22 cellular contexts compared by ENCODE assay signal in the genomic region with DNA sequence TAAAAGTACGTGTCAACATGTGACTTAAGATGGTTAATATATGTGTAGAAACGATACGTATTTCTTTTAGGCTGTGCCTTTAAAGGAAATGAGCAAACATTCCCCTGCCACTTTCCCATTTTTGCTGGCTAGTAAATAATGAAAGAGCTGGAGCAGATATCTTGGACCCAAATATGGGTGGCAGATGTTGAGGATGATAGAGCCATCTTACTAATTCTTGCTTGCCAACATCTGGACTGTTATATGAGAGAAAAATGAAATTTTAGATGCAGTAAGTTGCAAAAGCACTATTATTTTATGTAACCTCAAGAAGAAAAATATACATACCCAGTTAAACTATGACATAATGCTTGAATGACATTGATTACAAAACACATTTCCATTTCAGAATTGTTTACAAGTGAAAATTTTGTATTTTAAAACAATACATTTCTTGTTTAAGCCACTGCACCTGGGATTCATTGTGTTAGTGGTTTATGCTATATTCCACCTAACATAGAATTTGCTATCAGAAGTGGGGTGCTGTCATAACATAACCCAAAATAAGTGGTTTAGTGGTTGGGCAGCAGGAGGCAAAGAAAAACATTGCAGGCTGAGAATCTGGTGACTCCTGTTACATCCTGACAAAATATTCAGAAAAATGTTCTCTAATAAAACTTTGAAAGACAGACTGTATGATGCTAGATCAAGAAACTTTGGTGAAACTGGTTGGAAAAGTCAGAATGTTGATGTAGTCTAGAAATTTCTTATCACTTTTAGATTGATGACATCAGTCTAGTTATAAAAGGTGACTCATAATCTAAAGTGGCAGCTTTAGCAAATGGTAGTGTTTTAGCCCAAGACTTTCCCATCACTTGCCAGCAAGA.
"Had no signal": no experiment of that assay in that cellular context is flagged by ENCODE, and none has a peak within 500 bp of the region (broad histone marks: within the 10 kb centered on the region; RNA-seq: fewer than 3 reads in every experiment).

No MANE protein-coding gene starts in this region.

- H3K27me3 Mint-ChIP-seq: activated B cell treated with CpG ODN at 0.5 μM for 24 hours, T-cell had no signal

- H3K9me3 ChIP-seq: left lung had no signal

- H3K4me3 Mint-ChIP-seq: activated B cell treated with CpG ODN at 0.5 μM for 24 hours; activated naive CD8-positive, alpha-beta T cell treated with anti-CD3 and anti-CD28 coated beads, Interleukin-2, amount 10 ng/mL, durations not matched to agents 7 days and 5 days; activated T-helper 1 cell treated with anti-CD3 and anti-CD28 coated beads, Interleukin-12 subunit alpha, Interleukin-12 subunit beta, Interleukin-2, Interleukin-4 antibody, amounts not matched to agents 30 ng/mL and 10 ng/mL and 1 ng/mL, durations not matched to agents 14 hours and 24 hours and 36 hours; nephron progenitor cell; T-cell had no signal

- FAIRE-seq: colon, urothelium cell line had no signal

- H3K27ac ChIP-seq: brain microvascular endothelial cell, dorsolateral prefrontal cortex, heart right ventricle, left lung had no signal

- H3K36me3 ChIP-seq: brain microvascular endothelial cell, heart right ventricle, left lung, tibial nerve had no signal

- H3K27me3 ChIP-seq: brain microvascular endothelial cell, dorsolateral prefrontal cortex, heart right ventricle, left lung, tibial nerve had no signal

- H3K4me3 ChIP-seq: dorsolateral prefrontal cortex, heart right ventricle, left lung, tibial nerve had no signal

- DNase-seq: activated B cell treated with CpG ODN at 0.5 μM for 24 hours; activated CD4-positive, alpha-beta T cell treated with anti-CD3 and anti-CD28 coated beads for 48 hours; activated CD8-positive, alpha-beta memory T cell treated with anti-CD3 and anti-CD28 coated beads, Interleukin-2, amount 50 U/mL, for 4 hours; activated naive CD4-positive, alpha-beta T cell; activated naive CD8-positive, alpha-beta T cell treated with anti-CD3 and anti-CD28 coated beads, Interleukin-2, amount 10 ng/mL, durations not matched to agents 7 days and 5 days; brain microvascular endothelial cell; central memory CD4-positive, alpha-beta T cell; dorsolateral prefrontal cortex; heart right ventricle; left lung; mammary epithelial cell; midbrain; nephron progenitor cell; nucleus accumbens; stimulated activated CD4-positive, alpha-beta T cell treated with anti-CD3 and anti-CD28 coated beads, Interleukin-2, amount 100 ng/mL, for 24 hours; stimulated activated naive CD8-positive, alpha-beta T cell treated with anti-CD3 and anti-CD28 coated beads, Interleukin-15, Interleukin-2, amounts not matched to agents 100 U/mL and 50 U/mL, for 24 hours; substantia nigra; T-cell had no signal

- ATAC-seq: heart right ventricle; left lung; stimulated activated naive CD8-positive, alpha-beta T cell treated with anti-CD3 and anti-CD28 coated beads, Interleukin-15, Interleukin-2, amounts not matched to agents 100 U/mL and 50 U/mL, for 24 hours; T-cell had no signal

- H3K4me1 ChIP-seq: left lung had no signal

- H3K27ac Mint-ChIP-seq: activated B cell treated with CpG ODN at 0.5 μM for 24 hours; activated naive CD8-positive, alpha-beta T cell treated with anti-CD3 and anti-CD28 coated beads, Interleukin-2, amount 10 ng/mL, durations not matched to agents 7 days and 5 days; activated T-helper 1 cell treated with anti-CD3 and anti-CD28 coated beads, Interleukin-12 subunit alpha, Interleukin-12 subunit beta, Interleukin-2, Interleukin-4 antibody, amounts not matched to agents 30 ng/mL and 10 ng/mL and 1 ng/mL, durations not matched to agents 14 hours and 24 hours and 36 hours; nephron progenitor cell; T-cell had no signal
